8 cellular contexts compared by ENCODE assay signal in genomic region chr15:48965972-48966371, GRCh38. TPM values are rescaled to one million over a fixed set of nuclear protein-coding genes. Genes with fewer than 3 reads are reported as not detected.
DNase-seq lines count a peak whose midpoint lies in the region; ATAC-seq, FAIRE-seq and TF ChIP-seq lines count a peak whose summit lies in the region.

No MANE protein-coding gene starts in this region.

- TF ChIP-seq POLR2A in GM12892 (IDR thresholded peaks at IDR 0.05; ENCODE audit: low read depth, low read length), result no peak

- TF ChIP-seq CTCF in ascending aorta (IDR thresholded peaks at IDR 0.05), result peak in 1 of 3 experiments; percentile 21
- TF ChIP-seq CTCF in tibial artery (IDR thresholded peaks at IDR 0.05), result peak in 1 of 2 experiments; percentile 12
- TF ChIP-seq CTCF in D721Med (IDR thresholded peaks at IDR 0.05; ENCODE audit: insufficient read depth, missing control alignments), result no peak

- ATAC-seq in GM21576 (IDR thresholded peaks at IDR 0.05; ENCODE audit: unreplicated experiment), result peak; percentile 65
- ATAC-seq in naive thymus-derived CD8-positive, alpha-beta T cell, result no peak

- no peak for DNase-seq in GM12892 (ENCODE audit: insufficient read length)
- DNase-seq in ascending aorta (ENCODE audit: low spot score in 2 of 2), result no peak
- DNase-seq in tibial artery, result peak in 1 of 2 donors; percentile 84
- DNase-seq in NCI-H146 treated with DMSO at 0.1 percent for 48 hours (lab: John Stamatoyannopoulos, UW; ENCODE audit: unreplicated experiment), result no peak
- no peak for DNase-seq in naive thymus-derived CD8-positive, alpha-beta T cell
- no peak for DNase-seq in D721Med (ENCODE audit: insufficient read length, low spot score)

- peak; percentile 68 for FAIRE-seq in GM12892 (lab: Jason Lieb, UNC)
- FAIRE-seq in D721Med (lab: Jason Lieb, UNC), result no peak

- peaks cover 4 to 20% of the 10 kb centered on the region in 2 donors for H3K4me1 ChIP-seq in ascending aorta
- H3K4me1 ChIP-seq in tibial artery, result peaks cover 0 to 68% (median 46%) of the 10 kb centered on the region in 4 donors

- peaks cover 0 to 3% (median 0%) of the 10 kb centered on the region in 3 donors for H3K36me3 Mint-ChIP-seq in naive thymus-derived CD8-positive, alpha-beta T cell

- H3K4me1 Mint-ChIP-seq in naive thymus-derived CD8-positive, alpha-beta T cell, result peaks cover 22 to 36% (median 32%) of the 10 kb centered on the region in 4 donors

- H3K36me3 ChIP-seq in KOPT-K1 (ENCODE audit: insufficient read depth, low read length) (no peaks in the 10 kb centered on the region), ascending aorta (no peaks in the 10 kb centered on the region), tibial artery (no peaks in the 10 kb centered on the region)

- H3K4me3 Mint-ChIP-seq in naive thymus-derived CD8-positive, alpha-beta T cell, result no peak overlapping the region

- H3K27ac ChIP-seq in KOPT-K1 (ENCODE audit: low read depth, low read length, poor library complexity, severe bottlenecking), result peak overlapping the region; percentile 71
- peak overlapping the region; percentile 71 to 77 for H3K27ac ChIP-seq in ascending aorta
- peak overlapping the region; percentile 59 to 69 for H3K27ac ChIP-seq in tibial artery

- H3K27me3 ChIP-seq in ascending aorta (no peaks in the 10 kb centered on the region), tibial artery (no peaks in the 10 kb centered on the region)

- no peaks in the 10 kb centered on the region for H3K9me3 Mint-ChIP-seq in naive thymus-derived CD8-positive, alpha-beta T cell

- H3K4me3 ChIP-seq in ascending aorta, result no peak overlapping the region
- H3K4me3 ChIP-seq in tibial artery, result no peak overlapping the region

- intact Hi-C loops in ascending aorta (cut with DNase I) (no loop called here), tibial artery (cut with DNase I; ENCODE audit: low total_unique reads) (loop anchor here (10.0 kb wide), 1 partner anchor 79 kb away; the partner anchor contains the start of gene SECISBP2L)

- peaks cover 28 to 70% (median 46%) of the 10 kb centered on the region in 5 donors for H3K27me3 Mint-ChIP-seq in naive thymus-derived CD8-positive, alpha-beta T cell

- no peak overlapping the region for H3K27ac Mint-ChIP-seq in naive thymus-derived CD8-positive, alpha-beta T cell

- no peaks in the 10 kb centered on the region for H3K9me3 ChIP-seq in KOPT-K1 (ENCODE audit: insufficient read depth, low read length, poor library complexity, severe bottlenecking)
- no peaks in the 10 kb centered on the region for H3K9me3 ChIP-seq in ascending aorta
- H3K9me3 ChIP-seq in tibial artery, result no peaks in the 10 kb centered on the region

- POLR2A ChIA-PET in naive thymus-derived CD8-positive, alpha-beta T cell (lab: Charles Lee), result no interaction called here

RNA-seq across cellular contexts. Expression of gene SHC4, which starts 2.3 kb away (rescaled TPM):
- not detected for polyA plus RNA-seq in GM12892 (2012; ENCODE audit: missing spikeins)
- total RNA-seq in ascending aorta, result 7.2 TPM
- total RNA-seq in naive thymus-derived CD8-positive, alpha-beta T cell, result not detected
- not detected for polyA plus RNA-seq in naive thymus-derived CD8-positive, alpha-beta T cell
